ENCODE assay signal across 8 cellular contexts in the genomic region with DNA sequence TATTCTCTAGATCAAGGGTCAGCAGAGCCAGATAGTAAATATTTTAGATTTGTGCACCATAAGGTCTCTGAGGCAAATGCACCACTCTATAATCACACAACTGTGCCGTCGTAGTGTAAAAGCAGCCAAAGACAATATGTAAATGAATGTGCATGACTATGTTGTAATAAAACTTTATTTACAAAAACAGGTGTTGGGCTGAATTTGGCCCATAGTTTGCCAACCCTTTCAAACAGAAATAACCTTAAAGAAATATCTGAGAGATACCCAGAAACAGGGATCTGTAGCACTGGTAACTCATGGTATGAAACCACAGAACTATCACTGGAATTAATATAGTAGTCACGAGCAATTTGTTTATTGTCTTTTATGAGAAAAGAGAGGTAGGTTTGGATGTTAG.
DNase-seq lines count a peak whose midpoint lies in the region; ATAC-seq and TF ChIP-seq lines count a peak whose summit lies in the region.

No MANE protein-coding gene starts in this region.

- no peak overlapping the region for H4K8ac ChIP-seq in trophoblast cell (ENCODE audit: low read depth, low read length)

- no peaks in the 10 kb centered on the region for H3K79me2 ChIP-seq in OCI-LY3 (ENCODE audit: low read length)
- H3K79me2 ChIP-seq in osteoblast (ENCODE audit: insufficient read depth, low read length): peaks cover 14% of the 10 kb centered on the region
- H3K79me2 ChIP-seq in trophoblast cell (ENCODE audit: control insufficient read depth, insufficient read depth, low read length, poor library complexity): no peaks in the 10 kb centered on the region

- H3K4ac ChIP-seq in trophoblast cell (ENCODE audit: low read depth, low read length): no peak overlapping the region

- H3K9me3 ChIP-seq in OCI-LY3 (ENCODE audit: insufficient read depth, low read length): no peaks in the 10 kb centered on the region
- H3K9me3 ChIP-seq in osteoblast (ENCODE audit: low read depth, low read length): no peaks in the 10 kb centered on the region
- H3K9me3 ChIP-seq in trophoblast cell (ENCODE audit: insufficient read depth, low read depth, low read length): no peaks in the 10 kb centered on the region

- H2BK12ac ChIP-seq in trophoblast cell (ENCODE audit: low read length): no peak overlapping the region

- H3K4me1 ChIP-seq in OCI-LY3 (ENCODE audit: low read length) (peaks cover 55% of the 10 kb centered on the region), osteoblast (ENCODE audit: insufficient read depth, low read length) (peaks cover 8% of the 10 kb centered on the region), trophoblast cell (ENCODE audit: control insufficient read depth in 1 of 2, insufficient read depth in 2 of 2, low read length in 2 of 2) (peaks cover 0 to 9% of the 10 kb centered on the region in 2 experiments)

- no peak overlapping the region for H2BK5ac ChIP-seq in trophoblast cell (ENCODE audit: low read depth, low read length, poor library complexity)

- H2AK5ac ChIP-seq in trophoblast cell (ENCODE audit: low read length): no peak overlapping the region

- H3K4me3 ChIP-seq in OCI-LY3 (ENCODE audit: low read length) (peak overlapping the region; percentile 55), osteoblast (ENCODE audit: insufficient read depth, low read length) (no peak overlapping the region), trophoblast cell (ENCODE audit: low read depth, low read length) (no peak overlapping the region)

- no peaks in the 10 kb centered on the region for H3K9me3 Mint-ChIP-seq in HFFc6

- H3K18ac ChIP-seq in trophoblast cell (ENCODE audit: low read length): no peak overlapping the region

- peaks cover 3% of the 10 kb centered on the region; the same call in 1 of the 2 replicates for H3K27me3 Mint-ChIP-seq in HFFc6 (ENCODE audit: insufficient read depth)

- peaks cover 36% of the 10 kb centered on the region for H3K36me3 Mint-ChIP-seq in HFFc6 (ENCODE audit: low read depth)

- H3K4me3 Mint-ChIP-seq in HFFc6: peak overlapping the region; percentile 34

- H3K27ac ChIP-seq in OCI-LY3 (ENCODE audit: low read length) (peak overlapping the region; percentile 90), osteoblast (ENCODE audit: low read depth, low read length) (no peak overlapping the region), trophoblast cell (ENCODE audit: low read depth, low read length) (no peak overlapping the region)

- H4K20me1 ChIP-seq in OCI-LY3 (ENCODE audit: insufficient read depth, low read length) (no peaks in the 10 kb centered on the region), osteoblast (ENCODE audit: insufficient read depth, low read length) (peaks cover 11% of the 10 kb centered on the region)

- DNase-seq in HFFc6 (no peak), osteoblast (ENCODE audit: insufficient read length, low spot score, missing footprints) (no peak), occipital lobe (lab: John Stamatoyannopoulos, UW) (no peak), trophoblast cell (no peak), NCI-H1436 (lab: John Stamatoyannopoulos, UW) (no peak), midbrain (lab: John Stamatoyannopoulos, UW) (no peak)

- H3K4me1 Mint-ChIP-seq in HFFc6 (ENCODE audit: low read depth): peaks cover 78% of the 10 kb centered on the region

- no peak overlapping the region for H2BK120ac ChIP-seq in trophoblast cell (ENCODE audit: insufficient read depth, low read length, poor library complexity)

- H3K79me1 ChIP-seq in trophoblast cell (ENCODE audit: low read length): no peaks in the 10 kb centered on the region

- H2AFZ ChIP-seq in OCI-LY3 (ENCODE audit: low read depth, low read length) (no peak overlapping the region), osteoblast (ENCODE audit: low read length) (no peak overlapping the region), trophoblast cell (ENCODE audit: insufficient read depth, low read length, poor library complexity) (no peak overlapping the region)

- peak; percentile 5 for ATAC-seq in GM18520 (IDR thresholded peaks at IDR 0.05; ENCODE audit: unreplicated experiment)

- TF ChIP-seq CTCF in HFFc6 (IDR thresholded peaks at IDR 0.05) (no peak), OCI-LY3 (IDR thresholded peaks at IDR 0.05; ENCODE audit: low read depth, low read length) (no peak), osteoblast (IDR thresholded peaks at IDR 0.05; ENCODE audit: extremely low read depth, low read depth, low read length) (no peak)

- H3K27me3 ChIP-seq in OCI-LY3 (ENCODE audit: low read depth, low read length) (no peaks in the 10 kb centered on the region), osteoblast (ENCODE audit: insufficient read depth, low read length) (no peaks in the 10 kb centered on the region), trophoblast cell (ENCODE audit: insufficient read depth, low read length) (no peaks in the 10 kb centered on the region)

- H3K27ac Mint-ChIP-seq in HFFc6: peak overlapping the region; percentile 56

- 100% methylated on average over 1 of the region's 3 CpGs for WGBS in trophoblast cell (ENCODE audit: extremely low coverage, insufficient coverage, insufficient read length)

- no peak overlapping the region for H4K12ac ChIP-seq in trophoblast cell (ENCODE audit: low read depth, low read length)

- peak overlapping the region; percentile 64 for H3K4me2 ChIP-seq in OCI-LY3 (ENCODE audit: low read length)
- H3K4me2 ChIP-seq in osteoblast (ENCODE audit: insufficient read depth, low read length): peak overlapping the region; percentile 22
- H3K4me2 ChIP-seq in trophoblast cell (ENCODE audit: low read length): no peak overlapping the region

- H3K23ac ChIP-seq in trophoblast cell (ENCODE audit: low read length): no peak overlapping the region

- H3K14ac ChIP-seq in trophoblast cell (ENCODE audit: low read length): no peak overlapping the region

- peak overlapping the region; percentile 46; the same call in 1 of the 2 replicates for H3K9ac ChIP-seq in OCI-LY3 (ENCODE audit: low read length)
- no peak overlapping the region for H3K9ac ChIP-seq in trophoblast cell (ENCODE audit: low read length)

- H4K91ac ChIP-seq in trophoblast cell (ENCODE audit: low read depth, low read length): no peak overlapping the region

- H3K36me3 ChIP-seq in OCI-LY3 (replicated peaks; ENCODE audit: low read depth, low read length) (no peaks in the 10 kb centered on the region), osteoblast (ENCODE audit: insufficient read depth, low read length) (no peaks in the 10 kb centered on the region), trophoblast cell (ENCODE audit: control insufficient read depth in 1 of 2, insufficient read depth in 2 of 2, low read length in 2 of 2) (no peaks in the 10 kb centered on the region)
